8 cellular contexts compared by ENCODE assay signal in the genomic region with DNA sequence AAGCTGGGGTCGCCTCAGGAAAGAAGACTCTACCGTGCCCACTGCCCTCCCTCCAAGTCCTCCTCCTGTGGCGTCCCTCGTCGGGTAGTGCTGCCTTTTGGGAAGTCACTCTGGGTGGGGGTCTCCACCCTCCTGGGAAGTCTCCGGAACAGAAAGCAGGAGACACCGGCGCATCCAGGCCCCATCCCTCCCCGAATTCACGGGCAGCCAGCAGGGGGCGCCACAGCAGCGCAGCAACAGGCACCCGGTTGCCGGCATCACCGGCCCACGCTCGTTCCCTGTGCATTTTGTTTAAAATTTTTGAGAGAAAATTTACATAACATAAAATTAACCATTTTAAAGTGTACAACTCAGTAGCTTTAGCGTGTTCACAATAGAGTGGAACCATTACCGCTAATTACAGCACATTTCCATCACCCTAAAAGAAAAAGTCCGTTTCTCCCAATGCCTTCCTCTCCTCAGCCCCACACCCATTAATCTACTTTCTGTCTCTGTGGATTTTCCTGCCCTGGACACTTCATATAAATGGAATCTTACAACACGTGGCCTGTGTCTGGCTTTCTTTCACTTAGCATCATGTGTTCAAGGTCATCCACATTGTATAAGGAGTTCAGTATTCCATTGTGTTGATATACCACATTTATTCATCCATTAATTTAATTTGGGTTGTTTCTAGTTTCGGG.
A peak's percentile ranks its signal among the peaks of the same experiment; 100 is the strongest.
DNase-seq lines count a peak whose midpoint lies in the region; TF ChIP-seq lines count a peak whose summit lies in the region.

No MANE protein-coding gene starts in this region.

- peak overlapping the region in 1 of 4 donors; percentile 38 for H3K4me3 ChIP-seq in adrenal gland

- TF ChIP-seq POLR2A in adrenal gland (IDR thresholded peaks at IDR 0.05), result no peak

- TF ChIP-seq CTCF in GM12872 (IDR thresholded peaks at IDR 0.05; ENCODE audit: insufficient read depth, low read depth, low read length), result peak; percentile 89
- TF ChIP-seq CTCF in adrenal gland (IDR thresholded peaks at IDR 0.05), result peak; percentile 66 to 88 (median 78)

- H3K27me3 ChIP-seq in adrenal gland, result no peaks in the 10 kb centered on the region

- WGBS in adrenal gland, 4 donors, result 13 to 27% (median 18%) methylated on average over 18 to 22 of the region's 22 CpGs

- peaks cover 0 to 8% of the 10 kb centered on the region in 2 donors for H3K4me1 ChIP-seq in adrenal gland (replicated peaks in 1 of 2)

- intact Hi-C loops in adrenal gland (cut with DNase I), result no loop called here

- no peaks in the 10 kb centered on the region for H3K9me3 ChIP-seq in adrenal gland (replicated peaks in 1 of 3)

- DNase-seq in NCI-H460 (ENCODE audit: extremely low read depth, low read depth) (peak; percentile 8), adrenal gland (peak in 6 of 7 donors; percentile 50 to 69 (median 62)), hepatic stellate cell (ENCODE audit: low spot score) (peak; percentile 79), NCI-H2081 treated with DMSO at 0.1 percent for 48 hours (lab: John Stamatoyannopoulos, UW) (no peak), DMS153 treated with DMSO at 0.1 percent for 48 hours (lab: John Stamatoyannopoulos, UW; ENCODE audit: unreplicated experiment) (no peak), occipital lobe (lab: John Stamatoyannopoulos, UW) (no peak)
- DNase-seq in stimulated activated CD4-positive, alpha-beta T cell treated with anti-CD3 and anti-CD28 coated beads, Interleukin-12 subunit alpha, Interleukin-12 subunit beta, amount 100 ng/mL, for 4 hours, result peak; percentile 47

- no peaks in the 10 kb centered on the region for H3K36me3 ChIP-seq in adrenal gland (replicated peaks in 1 of 2)

- H3K27ac ChIP-seq in adrenal gland, result no peak overlapping the region

Comparison
In these comparisons a context has a peak if more than half of its experiments do, and no peak if none do; other contexts are left out.
1. DNase-seq: peak in NCI-H460 (single experiment), adrenal gland (6 of 7), hepatic stellate cell (single experiment) and stimulated activated CD4-positive, alpha-beta T cell treated with anti-CD3 and anti-CD28 coated beads, Interleukin-12 subunit alpha, Interleukin-12 subunit beta, amount 100 ng/mL, for 4 hours (single experiment); none in NCI-H2081 treated with DMSO at 0.1 percent for 48 hours (single experiment), DMS153 treated with DMSO at 0.1 percent for 48 hours (single experiment) and occipital lobe (single experiment).